In genomic region chr3:149623819-149624218, GRCh38 we compare ENCODE assay signal across 21 cellular contexts. TPM values are rescaled to one million over a fixed set of nuclear protein-coding genes. Genes with fewer than 3 reads are reported as not detected.
A peak's percentile ranks its signal among the peaks of the same experiment; 100 is the strongest.
DNase-seq lines count a peak whose midpoint lies in the region; TF ChIP-seq lines count a peak whose summit lies in the region.
"Had no signal": no experiment of that assay in that cellular context is flagged by ENCODE, and none has a peak within 500 bp of the region (broad histone marks: within the 10 kb centered on the region; RNA-seq: fewer than 3 reads in every experiment).

No MANE protein-coding gene starts in this region.

- no peaks in the 10 kb centered on the region for H3K36me3 Mint-ChIP-seq in activated T-helper 2 cell treated with anti-CD3 and anti-CD28 coated beads, Interferon-gamma antibody, Interleukin-2, Interleukin-4, amounts not matched to agents 10 μg/mL and 5 μg/mL and 100 μg/mL, durations not matched to agents 14 hours and 24 hours and 36 hours (ENCODE audit: low read depth)
- H3K36me3 Mint-ChIP-seq: memory B cell had no signal

- intact Hi-C loops in activated T-helper 2 cell treated with anti-CD3 and anti-CD28 coated beads, Interferon-gamma antibody, Interleukin-2, Interleukin-4, amounts not matched to agents 10 μg/mL and 5 μg/mL and 100 μg/mL, durations not matched to agents 14 hours and 24 hours and 36 hours (cut with micrococcal nuclease), result loop anchor here (5.0 kb wide), 1 partner anchor 33 kb away; the partner anchor contains the start of gene WWTR1

- no peaks in the 10 kb centered on the region for H3K9me3 Mint-ChIP-seq in activated T-helper 2 cell treated with anti-CD3 and anti-CD28 coated beads, Interferon-gamma antibody, Interleukin-2, Interleukin-4, amounts not matched to agents 10 μg/mL and 5 μg/mL and 100 μg/mL, durations not matched to agents 14 hours and 24 hours and 36 hours
- H3K9me3 Mint-ChIP-seq: activated CD8-positive, alpha-beta T cell treated with anti-CD3 and anti-CD28 coated beads for 36 hours; T-helper 2 cell treated with Interferon-gamma antibody and Interleukin-4, amounts not matched to agents 5 μg/mL and 100 μg/mL, for 36 hours had no signal

- peak overlapping the region; percentile 42 for H3K27ac ChIP-seq in brain microvascular endothelial cell
- H3K27ac ChIP-seq: 22Rv1 had no signal

- H3K27ac Mint-ChIP-seq in activated T-helper 2 cell treated with anti-CD3 and anti-CD28 coated beads, Interferon-gamma antibody, Interleukin-2, Interleukin-4, amounts not matched to agents 10 μg/mL and 5 μg/mL and 100 μg/mL, durations not matched to agents 14 hours and 24 hours and 36 hours, result no peak overlapping the region
- H3K27ac Mint-ChIP-seq: activated CD8-positive, alpha-beta T cell treated with anti-CD3 and anti-CD28 coated beads for 36 hours; memory B cell; T-helper 2 cell treated with Interferon-gamma antibody and Interleukin-4, amounts not matched to agents 5 μg/mL and 100 μg/mL, for 36 hours had no signal

- H3K36me3 ChIP-seq in brain microvascular endothelial cell (replicated peaks), result peaks cover 3% of the 10 kb centered on the region

- TF ChIP-seq CTCF in brain microvascular endothelial cell (IDR thresholded peaks at IDR 0.05; ENCODE audit: low read depth, low read length, missing control alignments), result no peak

- peaks cover 4% of the 10 kb centered on the region for H3K27me3 Mint-ChIP-seq in activated T-helper 2 cell treated with anti-CD3 and anti-CD28 coated beads, Interferon-gamma antibody, Interleukin-2, Interleukin-4, amounts not matched to agents 10 μg/mL and 5 μg/mL and 100 μg/mL, durations not matched to agents 14 hours and 24 hours and 36 hours (ENCODE audit: low read depth)

- H3K4me3 ChIP-seq in brain microvascular endothelial cell (ENCODE audit: low read depth, low read length), result no peak overlapping the region

- DNase-seq in SIG-M5 treated with dmso at 0.1 percent for 504 hours (lab: John Stamatoyannopoulos, UW; ENCODE audit: unreplicated experiment), result peak; percentile 80
- DNase-seq in SIG-M5 (lab: John Stamatoyannopoulos, UW), result no peak
- peak; percentile 46 for DNase-seq in SKM-1 (lab: John Stamatoyannopoulos, UW; ENCODE audit: unreplicated experiment)
- DNase-seq in brain microvascular endothelial cell, result no peak
- no peak for DNase-seq in activated T-helper 2 cell treated with anti-CD3 and anti-CD28 coated beads, Interferon-gamma antibody, Interleukin-2, Interleukin-4, amounts not matched to agents 10 μg/mL and 5 μg/mL and 100 μg/mL, durations not matched to agents 14 hours and 24 hours and 36 hours (ENCODE audit: low spot score)
- no peak for DNase-seq in stimulated activated CD4-positive, alpha-beta T cell treated with anti-CD3 and anti-CD28 coated beads, Interleukin-15, amount 100 ng/mL, for 24 hours
- DNase-seq in amniotic stem cell (lab: John Stamatoyannopoulos, UW), result no peak
- no peak for DNase-seq in NK-92 treated with Interleukin-12 subunit alpha and Interleukin-12 subunit beta, amount 100 ng/mL, for 24 hours (lab: John Stamatoyannopoulos, UW)
- DNase-seq: activated CD8-positive, alpha-beta T cell treated with anti-CD3 and anti-CD28 coated beads for 36 hours; activated T-cell treated with anti-CD3 and anti-CD28 coated beads for 4 hours; COR-L47; cortex of kidney; NCI-H1048; NCI-H187 treated with DMSO at 0.1 percent for 48 hours; NCI-H774; nucleus accumbens; stimulated activated CD4-positive, alpha-beta T cell treated with anti-CD3 and anti-CD28 coated beads, Interleukin-4, amount 100 ng/mL, for 4 hours; stimulated activated naive CD8-positive, alpha-beta T cell treated with anti-CD3 and anti-CD28 coated beads, Interleukin-15, Interleukin-2, amounts not matched to agents 100 U/mL and 50 U/mL, for 24 hours had no signal

- no peak overlapping the region for H3K4me3 Mint-ChIP-seq in activated T-helper 2 cell treated with anti-CD3 and anti-CD28 coated beads, Interferon-gamma antibody, Interleukin-2, Interleukin-4, amounts not matched to agents 10 μg/mL and 5 μg/mL and 100 μg/mL, durations not matched to agents 14 hours and 24 hours and 36 hours (ENCODE audit: low read depth)
- H3K4me3 Mint-ChIP-seq: activated CD8-positive, alpha-beta T cell treated with anti-CD3 and anti-CD28 coated beads for 36 hours; memory B cell; T-helper 2 cell treated with Interferon-gamma antibody and Interleukin-4, amounts not matched to agents 5 μg/mL and 100 μg/mL, for 36 hours had no signal

- H3K27me3 ChIP-seq in brain microvascular endothelial cell (replicated peaks), result no peaks in the 10 kb centered on the region

- H3K4me1 Mint-ChIP-seq in activated T-helper 2 cell treated with anti-CD3 and anti-CD28 coated beads, Interferon-gamma antibody, Interleukin-2, Interleukin-4, amounts not matched to agents 10 μg/mL and 5 μg/mL and 100 μg/mL, durations not matched to agents 14 hours and 24 hours and 36 hours (ENCODE audit: low read depth), result peaks cover 34% of the 10 kb centered on the region

- in situ Hi-C loops in brain microvascular endothelial cell (cut with HindIII; ENCODE audit: low pct_ligation_motif_present, low sequenced_read_pairs), result no loop called here

RNA-seq across cellular contexts. Expression of gene WWTR1, which starts 34.0 kb away (rescaled TPM):
- total RNA-seq in activated T-helper 2 cell treated with anti-CD3 and anti-CD28 coated beads, Interferon-gamma antibody, Interleukin-2, Interleukin-4, amounts not matched to agents 10 μg/mL and 5 μg/mL and 100 μg/mL, durations not matched to agents 14 hours and 24 hours and 36 hours, result 2.6 TPM in 2 replicates

Comparison
In these comparisons a context has a peak if more than half of its experiments do, and no peak if none do; other contexts are left out.
1. DNase-seq: peak in SIG-M5 treated with dmso at 0.1 percent for 504 hours (single experiment) and SKM-1 (single experiment); none in SIG-M5 (single experiment), brain microvascular endothelial cell (single experiment), activated T-helper 2 cell treated with anti-CD3 and anti-CD28 coated beads, Interferon-gamma antibody, Interleukin-2, Interleukin-4, amounts not matched to agents 10 μg/mL and 5 μg/mL and 100 μg/mL, durations not matched to agents 14 hours and 24 hours and 36 hours (single experiment), stimulated activated CD4-positive, alpha-beta T cell treated with anti-CD3 and anti-CD28 coated beads, Interleukin-15, amount 100 ng/mL, for 24 hours (single experiment), amniotic stem cell (single experiment) and NK-92 treated with Interleukin-12 subunit alpha and Interleukin-12 subunit beta, amount 100 ng/mL, for 24 hours (single experiment).